ENCODE assay signal across 21 cellular contexts in genomic region chr12:64212066-64212746, GRCh38.
"Had no signal": no experiment of that assay in that cellular context is flagged by ENCODE, and none has a peak within 500 bp of the region (broad histone marks: within the 10 kb centered on the region; RNA-seq: fewer than 3 reads in every experiment).

No MANE protein-coding gene starts in this region.

- DNase-seq: islet precursor cell; left ventricle myocardium inferior; mesendoderm; naive thymus-derived CD4-positive, alpha-beta T cell; ovary; stimulated activated CD4-positive, alpha-beta T cell treated with anti-CD3 and anti-CD28 coated beads, Interleukin-12 subunit alpha, Interleukin-12 subunit beta, amount 100 ng/mL, for 4 hours; stimulated activated CD4-positive, alpha-beta T cell treated with anti-CD3 and anti-CD28 coated beads, Interleukin-15, amount 100 ng/mL, for 24 hours; stimulated activated CD4-positive, alpha-beta T cell treated with anti-CD3 and anti-CD28 coated beads, Interleukin-2, amount 100 ng/mL, for 24 hours; stimulated activated CD4-positive, alpha-beta T cell treated with anti-CD3 and anti-CD28 coated beads, Interleukin-4, amount 100 ng/mL, for 1 hour; stimulated activated naive B cell treated with anti-CD40 and anti-IgM and Interleukin-4, amounts not matched to agents 10 μg/mL and 1 μg/mL and 100 μg/mL, for 72 hours; stimulated activated naive CD8-positive, alpha-beta T cell treated with anti-CD3 and anti-CD28 coated beads, Interleukin-15, Interleukin-2, amounts not matched to agents 100 U/mL and 50 U/mL, for 24 hours; stomach; testis; thyroid gland; transverse colon; upper lobe of left lung had no signal

- H3K4me1 ChIP-seq: left ventricle myocardium inferior, right atrium auricular region, stomach, testis, thyroid gland, transverse colon, upper lobe of left lung had no signal

- H3K27me3 ChIP-seq: ovary, right atrium auricular region, stomach, testis, thyroid gland, transverse colon, upper lobe of left lung had no signal

- H3K27ac ChIP-seq: left ventricle myocardium inferior, ovary, right atrium auricular region, skin epidermis, stomach, testis, thyroid gland, transverse colon, upper lobe of left lung had no signal

- H3K9me3 ChIP-seq: left ventricle myocardium inferior, ovary, right atrium auricular region, stomach, testis, thyroid gland, transverse colon, upper lobe of left lung had no signal

- ATAC-seq: naive thymus-derived CD4-positive, alpha-beta T cell; natural killer cell treated with Interleukin-12 subunit alpha and Interleukin-12 subunit beta and Interleukin-15 and Interleukin-18, amount 100 ng/mL, for 72 hours; sciatic nerve; stimulated activated naive B cell treated with anti-CD40 and anti-IgM and Interleukin-4, amounts not matched to agents 10 μg/mL and 1 μg/mL and 100 μg/mL, for 72 hours; stimulated activated naive CD8-positive, alpha-beta T cell treated with anti-CD3 and anti-CD28 coated beads, Interleukin-15, Interleukin-2, amounts not matched to agents 100 U/mL and 50 U/mL, for 24 hours had no signal

- H3K4me3 ChIP-seq: left ventricle myocardium inferior, lung, ovary, right atrium auricular region, skin epidermis, stomach, testis, thyroid gland, transverse colon, upper lobe of left lung had no signal

- H3K36me3 ChIP-seq: ovary, right atrium auricular region, transverse colon had no signal
